31 cellular contexts compared by ENCODE assay signal in the genomic region with DNA sequence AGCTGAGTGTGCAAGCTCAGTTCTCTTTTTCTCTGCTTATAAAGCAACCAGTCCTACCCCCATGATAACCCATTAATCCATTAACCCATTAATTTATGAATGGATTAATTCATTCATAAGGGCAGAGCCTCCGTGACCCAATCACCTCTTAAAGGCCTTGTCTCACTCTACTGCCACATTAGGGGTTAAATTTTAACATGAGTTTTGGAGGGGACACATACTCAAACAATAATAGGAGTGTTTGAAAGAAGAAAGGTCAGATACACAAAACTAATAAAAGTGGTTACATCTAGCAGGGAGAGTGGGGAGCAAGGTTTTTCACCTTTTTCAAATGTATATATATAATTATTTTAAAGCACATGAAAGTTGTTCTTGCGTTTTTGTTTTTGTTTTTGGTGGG.
"Had no signal": no experiment of that assay in that cellular context is flagged by ENCODE, and none has a peak within 500 bp of the region (broad histone marks: within the 10 kb centered on the region; RNA-seq: fewer than 3 reads in every experiment).

No MANE protein-coding gene starts in this region.

- ATAC-seq: activated CD4-positive, alpha-beta T cell treated with anti-CD3 and anti-CD28 coated beads for 36 hours; activated CD8-positive, alpha-beta memory T cell treated with anti-CD3 and anti-CD28 coated beads, Interleukin-2, amount 10 ng/mL, durations not matched to agents 7 days and 5 days; activated CD8-positive, alpha-beta T cell treated with anti-CD3 and anti-CD28 coated beads, Interleukin-2, amount 10 ng/mL, durations not matched to agents 7 days and 5 days; activated naive CD8-positive, alpha-beta T cell treated with anti-CD3 and anti-CD28 coated beads, Interleukin-2, amount 50 U/mL, for 24 hours; body of pancreas; foreskin keratinocyte; gastrocnemius medialis; heart left ventricle had no signal

- H3K9me3 ChIP-seq: adrenal gland, body of pancreas, esophagus muscularis mucosa, gastrocnemius medialis, heart left ventricle had no signal

- H3K4me3 ChIP-seq: adrenal gland, body of pancreas, esophagus muscularis mucosa, gastrocnemius medialis, heart left ventricle had no signal

- H3K27me3 Mint-ChIP-seq: activated CD4-positive, alpha-beta memory T cell treated with anti-CD3 and anti-CD28 coated beads for 36 hours; activated CD4-positive, alpha-beta T cell treated with anti-CD3 and anti-CD28 coated beads for 36 hours; activated CD4-positive, alpha-beta T cell treated with anti-CD3 and anti-CD28 coated beads, Interleukin-2, amount 10 ng/mL, durations not matched to agents 24 days and 14 days; activated CD8-positive, alpha-beta memory T cell treated with anti-CD3 and anti-CD28 coated beads, Interleukin-2, amount 10 ng/mL, durations not matched to agents 7 days and 5 days; activated naive CD4-positive, alpha-beta T cell treated with anti-CD3 and anti-CD28 coated beads, Interleukin-2, amount 50 U/mL, for 24 hours; activated naive CD8-positive, alpha-beta T cell treated with anti-CD3 and anti-CD28 coated beads for 36 hours; activated naive CD8-positive, alpha-beta T cell treated with anti-CD3 and anti-CD28 coated beads, Interleukin-2, amount 50 U/mL, for 24 hours had no signal

- H3K27me3 ChIP-seq: adrenal gland, body of pancreas, esophagus muscularis mucosa, foreskin keratinocyte, gastrocnemius medialis, heart left ventricle had no signal

- H3K36me3 ChIP-seq: adrenal gland, esophagus muscularis mucosa, gastrocnemius medialis, heart left ventricle had no signal

- H3K27ac ChIP-seq: body of pancreas, esophagus muscularis mucosa, foreskin keratinocyte had no signal

- H3K27ac Mint-ChIP-seq: activated CD4-positive, alpha-beta memory T cell treated with anti-CD3 and anti-CD28 coated beads for 36 hours; activated CD4-positive, alpha-beta T cell treated with anti-CD3 and anti-CD28 coated beads for 36 hours; activated CD4-positive, alpha-beta T cell treated with anti-CD3 and anti-CD28 coated beads, Interleukin-2, amount 10 ng/mL, durations not matched to agents 24 days and 14 days; activated CD8-positive, alpha-beta memory T cell treated with anti-CD3 and anti-CD28 coated beads, Interleukin-2, amount 10 ng/mL, durations not matched to agents 7 days and 5 days; activated CD8-positive, alpha-beta T cell treated with anti-CD3 and anti-CD28 coated beads, Interleukin-2, amount 10 ng/mL, durations not matched to agents 7 days and 5 days; activated naive CD4-positive, alpha-beta T cell treated with anti-CD3 and anti-CD28 coated beads for 36 hours; activated naive CD8-positive, alpha-beta T cell treated with anti-CD3 and anti-CD28 coated beads for 36 hours; activated naive CD8-positive, alpha-beta T cell treated with anti-CD3 and anti-CD28 coated beads, Interleukin-2, amount 50 U/mL, for 24 hours; activated T-helper 1 cell treated with anti-CD3 and anti-CD28 coated beads, Interleukin-12 subunit alpha, Interleukin-12 subunit beta, Interleukin-2, Interleukin-4 antibody, amounts not matched to agents 30 ng/mL and 10 ng/mL and 1 ng/mL, durations not matched to agents 14 hours and 24 hours and 36 hours; activated T-helper 2 cell treated with anti-CD3 and anti-CD28 coated beads, Interferon-gamma antibody, Interleukin-2, Interleukin-4, amounts not matched to agents 10 μg/mL and 5 μg/mL and 100 μg/mL, durations not matched to agents 14 hours and 24 hours and 36 hours had no signal

- H3K4me3 Mint-ChIP-seq: activated CD4-positive, alpha-beta memory T cell treated with anti-CD3 and anti-CD28 coated beads for 36 hours; activated CD4-positive, alpha-beta T cell treated with anti-CD3 and anti-CD28 coated beads for 36 hours; activated CD4-positive, alpha-beta T cell treated with anti-CD3 and anti-CD28 coated beads, Interleukin-2, amount 10 ng/mL, durations not matched to agents 24 days and 14 days; activated CD8-positive, alpha-beta memory T cell treated with anti-CD3 and anti-CD28 coated beads, Interleukin-2, amount 10 ng/mL, durations not matched to agents 7 days and 5 days; activated CD8-positive, alpha-beta T cell treated with anti-CD3 and anti-CD28 coated beads, Interleukin-2, amount 10 ng/mL, durations not matched to agents 7 days and 5 days; activated naive CD4-positive, alpha-beta T cell treated with anti-CD3 and anti-CD28 coated beads for 36 hours; activated naive CD4-positive, alpha-beta T cell treated with anti-CD3 and anti-CD28 coated beads, Interleukin-2, amount 50 U/mL, for 24 hours; activated naive CD8-positive, alpha-beta T cell treated with anti-CD3 and anti-CD28 coated beads for 36 hours; activated naive CD8-positive, alpha-beta T cell treated with anti-CD3 and anti-CD28 coated beads, Interleukin-2, amount 50 U/mL, for 24 hours; activated T-helper 1 cell treated with anti-CD3 and anti-CD28 coated beads, Interleukin-12 subunit alpha, Interleukin-12 subunit beta, Interleukin-2, Interleukin-4 antibody, amounts not matched to agents 30 ng/mL and 10 ng/mL and 1 ng/mL, durations not matched to agents 14 hours and 24 hours and 36 hours had no signal

- DNase-seq: activated CD4-positive, alpha-beta memory T cell treated with anti-CD3 and anti-CD28 coated beads for 36 hours; activated CD4-positive, alpha-beta T cell treated with anti-CD3 and anti-CD28 coated beads for 36 hours; activated CD4-positive, alpha-beta T cell treated with anti-CD3 and anti-CD28 coated beads, Interleukin-2, amount 10 ng/mL, durations not matched to agents 24 days and 14 days; activated CD4-positive, CD25-positive, alpha-beta regulatory T cell; activated CD4-positive, CD25-positive, alpha-beta regulatory T cell treated with anti-CD3 and anti-CD28 coated beads, Interleukin-2, amount 50 U/mL, for 72 hours; activated CD8-positive, alpha-beta memory T cell treated with anti-CD3 and anti-CD28 coated beads, Interleukin-2, amount 10 ng/mL, durations not matched to agents 7 days and 5 days; activated CD8-positive, alpha-beta memory T cell treated with anti-CD3 and anti-CD28 coated beads, Interleukin-2, amount 50 U/mL, for 4 hours; activated CD8-positive, alpha-beta T cell treated with anti-CD3 and anti-CD28 coated beads, Interleukin-2, amount 10 ng/mL, durations not matched to agents 7 days and 5 days; activated effector memory CD4-positive, alpha-beta T cell treated with anti-CD3 and anti-CD28 coated beads, Interleukin-2, amount 50 U/mL, for 16 hours; activated naive CD4-positive, alpha-beta T cell treated with anti-CD3 and anti-CD28 coated beads for 36 hours; activated naive CD8-positive, alpha-beta T cell treated with anti-CD3 and anti-CD28 coated beads for 36 hours; activated naive CD8-positive, alpha-beta T cell treated with anti-CD3 and anti-CD28 coated beads, Interleukin-2, amount 50 U/mL, for 24 hours; activated T-cell treated with anti-CD3 and anti-CD28 coated beads, Interleukin-2, amount 50 U/mL, for 1 hour; activated T-cell treated with anti-CD3 and anti-CD28 coated beads, Interleukin-2, amount 50 U/mL, for 48 hours; adrenal gland; amygdala; aorta; body of pancreas; caudate nucleus; cortex of kidney; effector CD8-positive, alpha-beta T cell; foreskin keratinocyte; gastrocnemius medialis; glutamatergic neuron; heart left ventricle; T-helper 1 cell; T-helper 2 cell had no signal
